In the genomic region with DNA sequence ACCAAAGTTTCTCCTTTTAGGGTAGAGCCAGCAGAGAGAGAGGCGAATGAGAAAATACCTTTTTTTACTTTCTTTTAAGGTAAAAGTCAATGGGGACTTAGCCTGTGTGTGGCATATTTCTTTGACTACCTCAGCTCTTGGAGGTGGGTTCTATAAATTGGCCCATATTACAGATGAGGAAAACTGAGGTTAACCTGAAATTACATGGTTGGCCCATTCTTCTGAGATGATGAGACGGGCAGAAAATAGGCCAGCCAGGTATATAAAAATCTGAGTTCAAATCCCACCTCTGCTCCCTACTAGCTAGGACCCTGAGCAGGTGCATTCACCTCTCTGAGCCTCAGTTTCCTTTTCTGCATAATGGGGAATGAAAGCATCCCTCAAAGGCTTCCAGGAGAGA, we compare ENCODE assay signal across 3 cellular contexts.
TF ChIP-seq lines count a peak whose summit lies in the region.

No MANE protein-coding gene starts in this region.

TF ChIP-seq in A549, 52 proteins besides CTCF, POLR2A, EP300 and RAD21:
- TF ChIP-seq TP53 (CRISPR knock-in tag; IDR thresholded peaks at IDR 0.05) (no peak), CEBPB (IDR thresholded peaks at IDR 0.05) (no peak), HEYL (CRISPR knock-in tag; IDR thresholded peaks at IDR 0.05) (no peak), ZSCAN20 (CRISPR knock-in tag; IDR thresholded peaks at IDR 0.05) (no peak), RARB (CRISPR knock-in tag; IDR thresholded peaks at IDR 0.05) (no peak), RFX5 (IDR thresholded peaks at IDR 0.05) (no peak), KDM1A (IDR thresholded peaks at IDR 0.05; ENCODE audit: low read depth) (0 out of 2 replicates have a peak, but pooled peaks have one; percentile 21)
- TF ChIP-seq, protein P1, sequence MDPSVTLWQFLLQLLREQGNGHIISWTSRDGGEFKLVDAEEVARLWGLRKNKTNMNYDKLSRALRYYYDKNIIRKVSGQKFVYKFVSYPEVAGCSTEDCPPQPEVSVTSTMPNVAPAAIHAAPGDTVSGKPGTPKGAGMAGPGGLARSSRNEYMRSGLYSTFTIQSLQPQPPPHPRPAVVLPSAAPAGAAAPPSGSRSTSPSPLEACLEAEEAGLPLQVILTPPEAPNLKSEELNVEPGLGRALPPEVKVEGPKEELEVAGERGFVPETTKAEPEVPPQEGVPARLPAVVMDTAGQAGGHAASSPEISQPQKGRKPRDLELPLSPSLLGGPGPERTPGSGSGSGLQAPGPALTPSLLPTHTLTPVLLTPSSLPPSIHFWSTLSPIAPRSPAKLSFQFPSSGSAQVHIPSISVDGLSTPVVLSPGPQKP (IDR thresholded peaks at IDR 0.05; ENCODE audit: low read depth, low read length), result no peak

TF ChIP-seq in WTC11, 78 proteins besides CTCF, POLR2A, EP300 and RAD21:
- TF ChIP-seq GTF2I (CRISPR knock-in tag; conservative IDR thresholded peaks at IDR 0.05) (0 out of 2 replicates have a peak, but pooled peaks have one; percentile 20), IRF2 (CRISPR knock-in tag; IDR thresholded peaks at IDR 0.05; ENCODE audit: borderline replicate concordance, low read depth) (no peak), GABPB1 (CRISPR knock-in tag; IDR thresholded peaks at IDR 0.05) (no peak)

TF ChIP-seq in H1, 55 proteins besides CTCF, POLR2A, EP300 and RAD21:
- TF ChIP-seq MAFK (IDR thresholded peaks at IDR 0.05; ENCODE audit: low read depth, low read length) (no peak), KDM1A (IDR thresholded peaks at IDR 0.05; ENCODE audit: borderline replicate concordance, low read length) (peak; percentile 90), HDAC2 (IDR thresholded peaks at IDR 0.05; ENCODE audit: borderline replicate concordance in 1 of 2, low read depth in 2 of 2, low read length in 2 of 2) (0 out of 4 replicates have a peak, but pooled peaks of 1 of the 2 experiments have one; percentile 24)
